In the genomic region with DNA sequence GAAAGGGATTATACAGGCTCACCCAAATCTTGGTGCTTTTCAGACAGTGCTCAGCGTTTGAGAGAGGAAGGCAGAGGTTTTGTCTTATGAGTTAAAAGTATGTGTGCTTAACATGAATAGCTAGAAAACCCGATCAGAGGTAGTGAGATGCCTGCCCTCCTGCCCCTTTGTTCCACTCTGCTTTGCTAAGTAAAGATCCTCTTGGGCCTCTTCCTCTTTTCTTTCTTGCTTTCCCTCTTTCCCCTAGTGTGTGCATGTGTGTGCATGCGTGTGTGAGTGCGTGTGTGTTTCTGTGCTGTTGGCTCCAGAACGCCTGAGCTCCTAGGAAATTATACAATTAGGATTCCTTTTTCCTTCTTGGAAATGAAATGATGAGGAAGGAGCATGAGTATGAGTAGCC, we compare ENCODE assay signal across 26 cellular contexts.
DNase-seq lines count a peak whose midpoint lies in the region; ATAC-seq, FAIRE-seq and TF ChIP-seq lines count a peak whose summit lies in the region.
"Had no signal": no experiment of that assay in that cellular context is flagged by ENCODE, and none has a peak within 500 bp of the region (broad histone marks: within the 10 kb centered on the region; RNA-seq: fewer than 3 reads in every experiment).

No MANE protein-coding gene starts in this region.

- peak; percentile 5 for ATAC-seq in Right ventricle myocardium superior (ENCODE audit: poor library complexity)
- ATAC-seq in GM21447 (IDR thresholded peaks at IDR 0.05; ENCODE audit: unreplicated experiment): no peak
- ATAC-seq: activated naive CD8-positive, alpha-beta T cell treated with anti-CD3 and anti-CD28 coated beads, Interleukin-2, amount 50 U/mL, for 24 hours; natural killer cell; stimulated activated memory B cell treated with anti-CD40 and anti-IgM and Interleukin-4, amounts not matched to agents 10 μg/mL and 1 μg/mL and 100 μg/mL, for 72 hours had no signal

- no peak for TF ChIP-seq POLR2A in esophagus muscularis mucosa (IDR thresholded peaks at IDR 0.05; ENCODE audit: low read depth)

- peaks cover 5% of the 10 kb centered on the region for H3K27me3 Mint-ChIP-seq in nephron progenitor cell (ENCODE audit: low read depth, poor library complexity)
- H3K27me3 Mint-ChIP-seq: stimulated activated memory B cell treated with anti-CD40 and anti-IgM and Interleukin-4, amounts not matched to agents 10 μg/mL and 1 μg/mL and 100 μg/mL, for 72 hours had no signal

- no peaks in the 10 kb centered on the region for H3K36me3 ChIP-seq in esophagus muscularis mucosa
- H3K36me3 ChIP-seq: sigmoid colon had no signal

- H3K4me1 Mint-ChIP-seq in nephron progenitor cell: peaks cover 53% of the 10 kb centered on the region
- H3K4me1 Mint-ChIP-seq: activated naive CD8-positive, alpha-beta T cell treated with anti-CD3 and anti-CD28 coated beads, Interleukin-2, amount 50 U/mL, for 24 hours; CD4-positive, CD25-positive, alpha-beta regulatory T cell; natural killer cell; stimulated activated memory B cell treated with anti-CD40 and anti-IgM and Interleukin-4, amounts not matched to agents 10 μg/mL and 1 μg/mL and 100 μg/mL, for 72 hours had no signal

- intact Hi-C loops in Right ventricle myocardium superior (cut with DNase I) (loop anchor here (10.0 kb wide), 1 partner anchor 94 kb away; no protein-coding TSS in a partner anchor), cardiac septum (cut with DNase I) (no loop called here), esophagus muscularis mucosa (cut with DNase I) (no loop called here)

- peaks cover 4% of the 10 kb centered on the region for H3K9me3 Mint-ChIP-seq in nephron progenitor cell
- H3K9me3 Mint-ChIP-seq: activated naive CD8-positive, alpha-beta T cell treated with anti-CD3 and anti-CD28 coated beads, Interleukin-2, amount 50 U/mL, for 24 hours; natural killer cell had no signal

- H3K27me3 ChIP-seq in esophagus muscularis mucosa: no peaks in the 10 kb centered on the region
- H3K27me3 ChIP-seq: sigmoid colon, testis had no signal

- peak overlapping the region; percentile 18 for H3K27ac Mint-ChIP-seq in nephron progenitor cell
- H3K27ac Mint-ChIP-seq: activated naive CD8-positive, alpha-beta T cell treated with anti-CD3 and anti-CD28 coated beads, Interleukin-2, amount 50 U/mL, for 24 hours; CD4-positive, CD25-positive, alpha-beta regulatory T cell; natural killer cell; stimulated activated memory B cell treated with anti-CD40 and anti-IgM and Interleukin-4, amounts not matched to agents 10 μg/mL and 1 μg/mL and 100 μg/mL, for 72 hours had no signal

- no peak for DNase-seq in Right ventricle myocardium superior
- DNase-seq in cardiac septum (ENCODE audit: low spot score): no peak
- peak; percentile 60 for DNase-seq in esophagus muscularis mucosa (ENCODE audit: extremely low spot score)
- no peak for DNase-seq in nephron progenitor cell
- no peak for DNase-seq in NCI-H69 (lab: John Stamatoyannopoulos, UW)
- DNase-seq in KG1 (lab: John Stamatoyannopoulos, UW): no peak
- no peak for DNase-seq in urothelium cell line (ENCODE audit: low spot score)
- DNase-seq: activated CD4-positive, alpha-beta T cell treated with anti-CD3 and anti-CD28 coated beads for 48 hours; activated CD8-positive, alpha-beta memory T cell treated with anti-CD3 and anti-CD28 coated beads for 24 hours; activated naive CD8-positive, alpha-beta T cell treated with anti-CD3 and anti-CD28 coated beads, Interleukin-2, amount 50 U/mL, for 24 hours; CD4-positive, CD25-positive, alpha-beta regulatory T cell; cerebellar nuclear complex; KBM-7; MM.1S; natural killer cell; NCI-H146; NCI-H526 treated with DMSO at 0.1 percent for 48 hours; RPMI8226; sigmoid colon; SK-N-SH; stimulated activated CD4-positive, alpha-beta T cell treated with anti-CD3 and anti-CD28 coated beads, Interleukin-4, amount 100 ng/mL, for 24 hours; testis had no signal

- H3K36me3 Mint-ChIP-seq in nephron progenitor cell (ENCODE audit: low read depth): no peaks in the 10 kb centered on the region
- H3K36me3 Mint-ChIP-seq: CD4-positive, CD25-positive, alpha-beta regulatory T cell; natural killer cell; stimulated activated memory B cell treated with anti-CD40 and anti-IgM and Interleukin-4, amounts not matched to agents 10 μg/mL and 1 μg/mL and 100 μg/mL, for 72 hours had no signal

- no peak overlapping the region for H3K4me3 ChIP-seq in esophagus muscularis mucosa
- H3K4me3 ChIP-seq: sigmoid colon, testis had no signal

- TF ChIP-seq CTCF in esophagus muscularis mucosa (IDR thresholded peaks at IDR 0.05): no peak
- no peak for TF ChIP-seq CTCF in nephron progenitor cell (IDR thresholded peaks at IDR 0.05)

- H3K27ac ChIP-seq in esophagus muscularis mucosa (replicated peaks in 1 of 4): no peak overlapping the region
- H3K27ac ChIP-seq: sigmoid colon, testis had no signal

- peaks cover 3 to 10% (median 7%) of the 10 kb centered on the region in 4 donors for H3K4me1 ChIP-seq in esophagus muscularis mucosa
- H3K4me1 ChIP-seq: testis had no signal

- no peak for TF ChIP-seq EP300 in esophagus muscularis mucosa (IDR thresholded peaks at IDR 0.05)

- 57% methylated on average over 5 of the region's 5 CpGs for WGBS in esophagus muscularis mucosa

- no peak overlapping the region for H3K4me3 Mint-ChIP-seq in nephron progenitor cell
- H3K4me3 Mint-ChIP-seq: activated naive CD8-positive, alpha-beta T cell treated with anti-CD3 and anti-CD28 coated beads, Interleukin-2, amount 50 U/mL, for 24 hours; CD4-positive, CD25-positive, alpha-beta regulatory T cell; natural killer cell; stimulated activated memory B cell treated with anti-CD40 and anti-IgM and Interleukin-4, amounts not matched to agents 10 μg/mL and 1 μg/mL and 100 μg/mL, for 72 hours had no signal

- no peaks in the 10 kb centered on the region for H3K9me3 ChIP-seq in esophagus muscularis mucosa
- H3K9me3 ChIP-seq: sigmoid colon, SK-N-SH, testis had no signal

- FAIRE-seq in urothelium cell line (lab: Jason Lieb, UNC): no peak
- FAIRE-seq: A204.1, HTR-8/SVneo had no signal
